In genomic region chr10:131662851-131663250, GRCh38 we compare ENCODE assay signal across 1 cellular context.
TF ChIP-seq lines count a peak whose summit lies in the region.

No MANE protein-coding gene starts in this region.

TF ChIP-seq in WTC11, 78 proteins besides CTCF, POLR2A, EP300 and RAD21 (continued from another document):
- TF ChIP-seq PRDM15 (CRISPR knock-in tag; IDR thresholded peaks at IDR 0.05) (no peak), FOXP1 (CRISPR knock-in tag; IDR thresholded peaks at IDR 0.05; ENCODE audit: borderline replicate concordance) (no peak)
TF ChIP-seq in WTC11: peak in this region for 0.
